Comparison of ENCODE assay signal across 12 cellular contexts in the genomic region with DNA sequence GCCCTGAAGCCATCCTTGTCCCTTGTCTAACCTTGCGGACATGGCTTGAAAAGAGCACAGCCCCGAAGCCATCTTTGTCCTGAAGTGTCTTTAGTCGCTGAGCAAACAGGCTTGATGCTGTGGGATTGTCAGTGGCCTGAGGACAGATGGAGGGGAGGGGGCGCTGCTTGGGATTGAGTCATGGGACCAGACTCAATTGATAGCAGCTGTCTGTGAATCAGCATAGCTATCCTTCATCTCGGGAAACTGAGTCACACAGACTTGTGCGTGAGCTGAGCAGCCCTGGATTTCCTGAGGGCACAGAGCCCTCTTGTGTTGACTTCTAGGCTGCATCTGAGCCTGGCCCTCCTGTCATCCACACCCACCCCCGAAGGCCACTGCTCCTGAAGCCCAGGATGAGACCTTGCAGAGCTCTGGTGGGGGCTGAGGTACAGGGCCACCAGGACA. TPM values are rescaled to one million over a fixed set of nuclear protein-coding genes. Genes with fewer than 3 reads are reported as not detected.
A peak's percentile ranks its signal among the peaks of the same experiment; 100 is the strongest.
DNase-seq lines count a peak whose midpoint lies in the region; ATAC-seq and TF ChIP-seq lines count a peak whose summit lies in the region.
"Had no signal": no experiment of that assay in that cellular context is flagged by ENCODE, and none has a peak within 500 bp of the region (broad histone marks: within the 10 kb centered on the region; RNA-seq: fewer than 3 reads in every experiment).

No MANE protein-coding gene starts in this region.

- DNase-seq in SHP77 treated with DMSO at 0.1 percent for 48 hours (lab: John Stamatoyannopoulos, UW) (peak; percentile 16), SHP77 (lab: John Stamatoyannopoulos, UW) (no peak), NCI-H146 treated with DMSO at 0.1 percent for 48 hours (lab: John Stamatoyannopoulos, UW; ENCODE audit: unreplicated experiment) (no peak), DMS79 treated with DMSO at 0.1 percent for 48 hours (lab: John Stamatoyannopoulos, UW) (no peak), SW480 (ENCODE audit: low spot score) (no peak)
- no peak for DNase-seq in activated naive CD8-positive, alpha-beta T cell treated with anti-CD3 and anti-CD28 coated beads for 36 hours
- no peak for DNase-seq in naive thymus-derived CD4-positive, alpha-beta T cell
- DNase-seq: T-helper 17 cell had no signal

- peaks cover 44% of the 10 kb centered on the region for H3K36me3 Mint-ChIP-seq in activated naive CD8-positive, alpha-beta T cell treated with anti-CD3 and anti-CD28 coated beads for 36 hours
- peaks cover 0 to 20% (median 0%) of the 10 kb centered on the region in 5 donors for H3K36me3 Mint-ChIP-seq in naive thymus-derived CD4-positive, alpha-beta T cell

- peak overlapping the region; percentile 8 for H3K27ac Mint-ChIP-seq in activated naive CD8-positive, alpha-beta T cell treated with anti-CD3 and anti-CD28 coated beads for 36 hours
- peak overlapping the region in 3 of 9 donors; percentile 21 to 88 (median 36) for H3K27ac Mint-ChIP-seq in naive thymus-derived CD4-positive, alpha-beta T cell
- H3K27ac Mint-ChIP-seq: dendritic cell treated with granulocyte-macrophage colony-stimulating factor and Interleukin-4, amounts not matched to agents 40 ng/mL and 50 ng/mL, for 4 days had no signal

- H3K36me3 ChIP-seq in HEK293 (ENCODE audit: control insufficient read depth in 2 of 2, insufficient read depth in 1 of 2, low read length in 2 of 2): no peaks in the 10 kb centered on the region
- peaks cover 0 to 60% (median 5%) of the 10 kb centered on the region in 3 experiments for H3K36me3 ChIP-seq in naive thymus-derived CD4-positive, alpha-beta T cell (ENCODE audit: control insufficient read depth in 2 of 3, insufficient read depth in 3 of 3, low read length in 3 of 3)

- no peaks in the 10 kb centered on the region for H3K4me1 ChIP-seq in HEK293 (ENCODE audit: control insufficient read depth, insufficient read depth, low read length)
- peaks cover 0 to 11% of the 10 kb centered on the region in 2 donors for H3K4me1 ChIP-seq in naive thymus-derived CD4-positive, alpha-beta T cell (ENCODE audit: control insufficient read depth in 2 of 2, insufficient read depth in 2 of 2, low read length in 2 of 2)

- H3K9me3 ChIP-seq in HEK293 (ENCODE audit: control insufficient read depth, insufficient read depth, low read depth, low read length): no peaks in the 10 kb centered on the region
- H3K9me3 ChIP-seq in naive thymus-derived CD4-positive, alpha-beta T cell (ENCODE audit: control insufficient read depth in 2 of 3, low read length in 3 of 3): no peaks in the 10 kb centered on the region
- H3K9me3 ChIP-seq: BLaER1 treated with 17β-estradiol and CSF1 and Interleukin-3, amounts not matched to agents 10 nM and 100 nM had no signal

- intact Hi-C loops in naive thymus-derived CD4-positive, alpha-beta T cell (cut with micrococcal nuclease): loop anchor here in 1 of 2 donors (2.0 kb wide), 1 partner anchor 172 kb away; no protein-coding TSS in a partner anchor

- peaks cover 22% of the 10 kb centered on the region for H3K4me1 Mint-ChIP-seq in activated naive CD8-positive, alpha-beta T cell treated with anti-CD3 and anti-CD28 coated beads for 36 hours
- H3K4me1 Mint-ChIP-seq in naive thymus-derived CD4-positive, alpha-beta T cell: peaks cover 0 to 21% (median 5%) of the 10 kb centered on the region in 7 donors

- no peak overlapping the region for H3K27ac ChIP-seq in HEK293 (ENCODE audit: extremely low read depth, low read depth, low read length)
- no peak overlapping the region for H3K27ac ChIP-seq in naive thymus-derived CD4-positive, alpha-beta T cell (ENCODE audit: low read depth, low read length)
- H3K27ac ChIP-seq: KMS-11 had no signal

- peak; percentile 6 for ATAC-seq in naive thymus-derived CD4-positive, alpha-beta T cell
- ATAC-seq: T-helper 17 cell had no signal

- CTCF ChIA-PET in HEK293 (lab: Yijun Ruan, JAX): interaction anchor here (0.6 to 2.9 kb wide), 6 partner anchors 9 to 1327 kb away, joined by 3 to 18 read pairs (median 4); no protein-coding TSS in a partner anchor
- CTCF ChIA-PET in naive thymus-derived CD4-positive, alpha-beta T cell (lab: Charles Lee): interaction anchor here (1.2 kb wide), 1 partner anchor 10 kb away, joined by 7 read pairs; no protein-coding TSS in a partner anchor

- H3K27me3 Mint-ChIP-seq in activated naive CD8-positive, alpha-beta T cell treated with anti-CD3 and anti-CD28 coated beads for 36 hours: no peaks in the 10 kb centered on the region
- H3K27me3 Mint-ChIP-seq in naive thymus-derived CD4-positive, alpha-beta T cell: no peaks in the 10 kb centered on the region
- H3K27me3 Mint-ChIP-seq: dendritic cell treated with granulocyte-macrophage colony-stimulating factor and Interleukin-4, amounts not matched to agents 40 ng/mL and 50 ng/mL, for 4 days; T-helper 17 cell had no signal

- H3K27me3 ChIP-seq in naive thymus-derived CD4-positive, alpha-beta T cell (ENCODE audit: control insufficient read depth in 2 of 2, insufficient read depth in 2 of 2, low read length in 2 of 2): no peaks in the 10 kb centered on the region
- H3K27me3 ChIP-seq: BLaER1 treated with 17β-estradiol and CSF1 and Interleukin-3, amounts not matched to agents 10 nM and 100 nM had no signal

- H3K9me3 Mint-ChIP-seq in activated naive CD8-positive, alpha-beta T cell treated with anti-CD3 and anti-CD28 coated beads for 36 hours: no peaks in the 10 kb centered on the region
- peaks cover 0 to 1% (median 0%) of the 10 kb centered on the region in 11 donors for H3K9me3 Mint-ChIP-seq in naive thymus-derived CD4-positive, alpha-beta T cell
- H3K9me3 Mint-ChIP-seq: dendritic cell treated with granulocyte-macrophage colony-stimulating factor and Interleukin-4, amounts not matched to agents 40 ng/mL and 50 ng/mL, for 4 days had no signal

- no peak overlapping the region for H3K4me3 Mint-ChIP-seq in activated naive CD8-positive, alpha-beta T cell treated with anti-CD3 and anti-CD28 coated beads for 36 hours
- no peak overlapping the region for H3K4me3 Mint-ChIP-seq in naive thymus-derived CD4-positive, alpha-beta T cell
- H3K4me3 Mint-ChIP-seq: dendritic cell treated with granulocyte-macrophage colony-stimulating factor and Interleukin-4, amounts not matched to agents 40 ng/mL and 50 ng/mL, for 4 days had no signal

- no peak overlapping the region for H3K4me3 ChIP-seq in HEK293 (ENCODE audit: low read depth, low read length)
- H3K4me3 ChIP-seq in naive thymus-derived CD4-positive, alpha-beta T cell (ENCODE audit: low read length): no peak overlapping the region
- H3K4me3 ChIP-seq: BLaER1 treated with 17β-estradiol and CSF1 and Interleukin-3, amounts not matched to agents 10 nM and 100 nM had no signal

- POLR2A ChIA-PET in HEK293 (lab: Yijun Ruan, JAX): no interaction called here
- POLR2A ChIA-PET in naive thymus-derived CD4-positive, alpha-beta T cell (lab: Charles Lee): interaction anchor here (1.5 kb wide), 1 partner anchor 14 kb away, joined by 5 read pairs; a partner anchor contains a TSS

- TF ChIP-seq CTCF in HEK293 (tag by site-specific recombination; IDR thresholded peaks at IDR 0.05): peak; percentile 28; the same call in 1 of the 2 replicates

TF ChIP-seq in HEK293, 187 proteins besides CTCF, POLR2A, EP300 and RAD21:
- TF ChIP-seq ZNF654 (tag by site-specific recombination; IDR thresholded peaks at IDR 0.05; ENCODE audit: low read depth): peak; percentile 21; the same call in 1 of the 2 replicates
- TF ChIP-seq SP3 (tag by site-specific recombination; IDR thresholded peaks at IDR 0.05): no peak
- no peak for TF ChIP-seq ZNF239 (tag by site-specific recombination; IDR thresholded peaks at IDR 0.05)
- TF ChIP-seq ZBTB21 (tag by site-specific recombination; IDR thresholded peaks at IDR 0.05): no peak
- TF ChIP-seq ZSCAN30 (tag by site-specific recombination; IDR thresholded peaks at IDR 0.05): no peak
- TF ChIP-seq ZNF366 (tag by site-specific recombination; conservative IDR thresholded peaks at IDR 0.05): no peak

RNA-seq across cellular contexts. Expression of a gene that starts 14.4 kb away (rescaled TPM):
- total RNA-seq in activated naive CD8-positive, alpha-beta T cell treated with anti-CD3 and anti-CD28 coated beads for 36 hours: 100 to 1,000 TPM; 302 to 306 TPM
- total RNA-seq in naive thymus-derived CD4-positive, alpha-beta T cell: 100 to 1,000 TPM in 3 of 5 experiments, 10 to 100 TPM in 2; 29.2 to 385 (median 107) TPM
- 10 to 100 TPM; 51.1 to 76.0 TPM for polyA plus RNA-seq in naive thymus-derived CD4-positive, alpha-beta T cell

RNA-seq across cellular contexts. Expression of a gene that starts 35.6 kb away (rescaled TPM):
- total RNA-seq in activated naive CD8-positive, alpha-beta T cell treated with anti-CD3 and anti-CD28 coated beads for 36 hours: 10 to 100 TPM; 50.8 to 51.6 TPM
- 100 to 1,000 TPM in 3 of 5 experiments, 10 to 100 TPM in 2; 80.4 to 200 (median 119) TPM for total RNA-seq in naive thymus-derived CD4-positive, alpha-beta T cell
- polyA plus RNA-seq in naive thymus-derived CD4-positive, alpha-beta T cell: 100 to 1,000 TPM in 1 of 2 donors, 10 to 100 TPM in 1; 75.9 to 123 TPM
